In the genomic region with DNA sequence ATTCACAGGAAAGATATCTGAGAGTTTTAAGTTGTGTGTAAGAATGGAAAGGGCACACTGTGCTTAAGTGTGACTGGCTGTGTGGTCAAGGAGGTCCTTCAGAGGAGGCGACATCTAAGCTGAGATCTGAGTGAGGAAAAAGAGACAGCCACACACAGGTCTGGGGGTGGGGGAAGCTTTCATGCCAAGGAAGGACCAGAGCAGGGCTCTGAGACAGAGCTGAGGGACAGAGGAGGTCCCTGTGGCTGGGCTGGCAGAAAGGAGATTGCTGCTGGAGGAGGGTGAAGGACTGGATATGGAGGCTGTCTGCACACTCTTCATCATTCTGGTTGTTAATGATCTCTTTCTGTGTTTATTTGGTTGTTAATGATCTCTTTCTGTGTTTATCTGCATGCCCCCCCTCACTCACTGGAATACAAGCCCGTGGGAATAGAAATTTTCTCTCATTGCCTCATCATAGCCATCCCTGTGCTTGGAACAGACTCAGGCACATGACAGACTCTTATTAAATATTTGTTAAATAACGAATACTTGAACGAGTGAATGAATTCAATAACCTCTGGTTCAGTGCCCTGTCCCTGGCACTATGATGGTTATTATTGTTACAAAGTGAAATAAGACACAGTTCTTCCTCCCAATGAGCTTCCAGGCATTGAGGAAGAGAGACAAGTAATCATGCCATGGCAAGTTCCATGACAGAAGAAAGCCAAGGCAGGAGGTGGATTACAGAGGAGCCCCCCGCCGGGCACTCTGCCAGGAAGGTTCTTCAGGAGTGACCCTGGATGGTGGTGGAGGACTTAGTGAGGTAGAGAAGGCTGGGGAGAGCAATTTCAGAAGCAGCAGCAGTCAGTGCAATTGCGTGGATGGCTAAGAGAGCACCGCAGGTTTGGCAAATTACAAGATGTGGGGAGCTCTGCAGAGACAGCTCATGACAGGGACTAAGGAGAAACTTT, we compare ENCODE assay signal across 25 cellular contexts.
A peak's percentile ranks its signal among the peaks of the same experiment; 100 is the strongest.
DNase-seq lines count a peak whose midpoint lies in the region; ATAC-seq and TF ChIP-seq lines count a peak whose summit lies in the region.
"Had no signal": no experiment of that assay in that cellular context is flagged by ENCODE, and none has a peak within 500 bp of the region (broad histone marks: within the 10 kb centered on the region; RNA-seq: fewer than 3 reads in every experiment).

No MANE protein-coding gene starts in this region.

- H3K27ac ChIP-seq in DND-41 (ENCODE audit: low read length), result peak overlapping the region; percentile 94
- H3K27ac ChIP-seq: HL-60, KMS-11 had no signal

- H3K4me1 ChIP-seq in DND-41 (ENCODE audit: insufficient read depth, low read length), result peaks cover 98% of the 10 kb centered on the region
- peaks cover 80% of the 10 kb centered on the region for H3K4me1 ChIP-seq in Loucy (ENCODE audit: insufficient read depth, low read length, poor library complexity, severe bottlenecking)

- ATAC-seq in DND-41 (ENCODE audit: insufficient read depth, low read depth) (no peak), T-helper 17 cell (no peak)
- no peak for ATAC-seq in activated naive CD4-positive, alpha-beta T cell treated with anti-CD3 and anti-CD28 coated beads, Interleukin-2, amount 50 U/mL, for 72 hours
- ATAC-seq: HCT116, Panc1 had no signal

- H2AFZ ChIP-seq in DND-41 (ENCODE audit: low read depth, low read length) (no peak overlapping the region), Loucy (ENCODE audit: low read length) (no peak overlapping the region)

- H3K27me3 Mint-ChIP-seq in osteocyte (ENCODE audit: unreplicated experiment) (peaks cover 35% of the 10 kb centered on the region), T-helper 17 cell (peaks cover 33% of the 10 kb centered on the region)

- H3K4me2 ChIP-seq in DND-41 (ENCODE audit: insufficient read depth, low read length) (no peak overlapping the region), Loucy (ENCODE audit: low read depth, low read length, poor library complexity, severe bottlenecking) (peak overlapping the region; percentile 73)
- H3K4me2 ChIP-seq: KMS-11 had no signal

- no peaks in the 10 kb centered on the region for H3K36me3 ChIP-seq in DND-41 (ENCODE audit: insufficient read depth, low read length)
- no peaks in the 10 kb centered on the region for H3K36me3 ChIP-seq in Loucy (ENCODE audit: insufficient read depth, low read length)

- no peak overlapping the region for H3K27ac Mint-ChIP-seq in osteocyte (ENCODE audit: unreplicated experiment)
- no peak overlapping the region for H3K27ac Mint-ChIP-seq in activated naive CD4-positive, alpha-beta T cell treated with anti-CD3 and anti-CD28 coated beads, Interleukin-2, amount 50 U/mL, for 72 hours
- H3K27ac Mint-ChIP-seq in T-helper 17 cell, result no peak overlapping the region
- H3K27ac Mint-ChIP-seq: CD8-positive, alpha-beta memory T cell; IgD-negative memory B cell had no signal

- H3K9ac ChIP-seq in DND-41 (ENCODE audit: low read depth, low read length) (peak overlapping the region; percentile 6; the same call in 1 of the 2 replicates), Loucy (ENCODE audit: low read depth, low read length, poor library complexity, severe bottlenecking) (peak overlapping the region; percentile 62)
- H3K9ac ChIP-seq: KMS-11 had no signal

- TF ChIP-seq CTCF in DND-41 (IDR thresholded peaks at IDR 0.05; ENCODE audit: borderline replicate concordance, extremely low read depth, low read length, poor library complexity, severe bottlenecking) (no peak), Loucy (conservative IDR thresholded peaks at IDR 0.05; ENCODE audit: low read length) (no peak), fibroblast of mammary gland (conservative IDR thresholded peaks at IDR 0.05; ENCODE audit: control insufficient read depth, insufficient read depth, low read depth, low read length) (no peak), osteocyte (IDR thresholded peaks at IDR 0.05) (no peak)

- no peak overlapping the region for H3K4me3 Mint-ChIP-seq in osteocyte (ENCODE audit: unreplicated experiment)
- H3K4me3 Mint-ChIP-seq in T-helper 17 cell, result no peak overlapping the region
- H3K4me3 Mint-ChIP-seq: CD14-positive monocyte; CD8-positive, alpha-beta memory T cell; IgD-negative memory B cell had no signal

- peaks cover 8% of the 10 kb centered on the region for H3K9me3 Mint-ChIP-seq in osteocyte (ENCODE audit: unreplicated experiment)
- no peaks in the 10 kb centered on the region for H3K9me3 Mint-ChIP-seq in activated naive CD4-positive, alpha-beta T cell treated with anti-CD3 and anti-CD28 coated beads, Interleukin-2, amount 50 U/mL, for 72 hours

- no peaks in the 10 kb centered on the region for H3K9me3 ChIP-seq in DND-41 (ENCODE audit: insufficient read depth, low read length, severe bottlenecking)
- H3K9me3 ChIP-seq in Loucy (ENCODE audit: insufficient read depth, low read depth, low read length), result peaks cover 11% of the 10 kb centered on the region; the same call in 1 of the 2 replicates
- H3K9me3 ChIP-seq in T-helper 17 cell (ENCODE audit: control insufficient read depth, low read length, poor library complexity, severe bottlenecking), result no peaks in the 10 kb centered on the region

- H4K20me1 ChIP-seq in DND-41 (ENCODE audit: insufficient read depth, low read length) (no peaks in the 10 kb centered on the region), Loucy (ENCODE audit: insufficient read depth, low read length, poor library complexity, severe bottlenecking) (no peaks in the 10 kb centered on the region)

- H3K79me2 ChIP-seq in DND-41 (ENCODE audit: insufficient read depth, low read length), result no peaks in the 10 kb centered on the region
- H3K79me2 ChIP-seq in Loucy (ENCODE audit: insufficient read depth, low read length), result no peaks in the 10 kb centered on the region

- H3K36me3 Mint-ChIP-seq in osteocyte (ENCODE audit: unreplicated experiment) (no peaks in the 10 kb centered on the region), T-helper 17 cell (ENCODE audit: low read depth) (peaks cover 4% of the 10 kb centered on the region)
- H3K36me3 Mint-ChIP-seq in activated naive CD4-positive, alpha-beta T cell treated with anti-CD3 and anti-CD28 coated beads, Interleukin-2, amount 50 U/mL, for 72 hours, result no peaks in the 10 kb centered on the region
- H3K36me3 Mint-ChIP-seq: CD14-positive monocyte; CD8-positive, alpha-beta memory T cell had no signal

- H3F3A ChIP-seq in Loucy (ENCODE audit: low read depth), result peaks cover 13% of the 10 kb centered on the region; the same call in 1 of the 2 replicates

- H3K9me2 ChIP-seq in Loucy (replicated peaks; ENCODE audit: low read depth, low read length), result no peaks in the 10 kb centered on the region

- no peak overlapping the region for H3K4me3 ChIP-seq in DND-41 (ENCODE audit: low read depth in 1 of 2, low read length in 2 of 2)
- no peak overlapping the region for H3K4me3 ChIP-seq in Loucy (ENCODE audit: low read length, poor library complexity, severe bottlenecking)
- no peak overlapping the region for H3K4me3 ChIP-seq in fibroblast of mammary gland (ENCODE audit: control insufficient read depth, low read depth, low read length)

- DNase-seq in DND-41 (peak; percentile 12), fibroblast of mammary gland (ENCODE audit: low read depth) (peak; percentile 69), osteocyte (ENCODE audit: extremely low spot score, unreplicated experiment) (peak; percentile 80), NCI-H2081 treated with DMSO at 0.1 percent for 48 hours (lab: John Stamatoyannopoulos, UW) (no peak), T-helper 17 cell (no peak)
- DNase-seq in activated naive CD4-positive, alpha-beta T cell treated with anti-CD3 and anti-CD28 coated beads, Interleukin-2, amount 50 U/mL, for 72 hours (ENCODE audit: low spot score in 2 of 2), result no peak
- DNase-seq: Calu3; CD8-positive, alpha-beta memory T cell; DMS79 treated with DMSO at 0.1 percent for 48 hours; NCI-H1092; NCI-H1417 treated with DMSO at 0.1 percent for 48 hours; NCI-H1694 treated with DMSO at 0.1 percent for 48 hours; NCI-H2081; NCI-H2171; NCI-H226; NCI-H510A; NCI-H69; SHP77 treated with DMSO at 0.1 percent for 48 hours had no signal

- H3K27me3 ChIP-seq in DND-41 (ENCODE audit: insufficient read depth, low read length, poor library complexity), result no peaks in the 10 kb centered on the region
- no peaks in the 10 kb centered on the region for H3K27me3 ChIP-seq in Loucy (ENCODE audit: insufficient read depth, low read length, poor library complexity, severe bottlenecking)

- no peaks in the 10 kb centered on the region for H3K4me1 Mint-ChIP-seq in osteocyte (ENCODE audit: unreplicated experiment)
- no peaks in the 10 kb centered on the region for H3K4me1 Mint-ChIP-seq in T-helper 17 cell
- H3K4me1 Mint-ChIP-seq: CD8-positive, alpha-beta memory T cell; IgD-negative memory B cell had no signal

Comparison
In these comparisons a context has a peak if more than half of its experiments do, and no peak if none do; other contexts are left out.
1. DNase-seq: peak in DND-41 (single experiment), fibroblast of mammary gland (single experiment) and osteocyte (single experiment); none in NCI-H2081 treated with DMSO at 0.1 percent for 48 hours (single experiment), activated naive CD4-positive, alpha-beta T cell treated with anti-CD3 and anti-CD28 coated beads, Interleukin-2, amount 50 U/mL, for 72 hours (0 of 2) and T-helper 17 cell (0 of 3).